Comparison of ENCODE assay signal across 8 cellular contexts in the genomic region with DNA sequence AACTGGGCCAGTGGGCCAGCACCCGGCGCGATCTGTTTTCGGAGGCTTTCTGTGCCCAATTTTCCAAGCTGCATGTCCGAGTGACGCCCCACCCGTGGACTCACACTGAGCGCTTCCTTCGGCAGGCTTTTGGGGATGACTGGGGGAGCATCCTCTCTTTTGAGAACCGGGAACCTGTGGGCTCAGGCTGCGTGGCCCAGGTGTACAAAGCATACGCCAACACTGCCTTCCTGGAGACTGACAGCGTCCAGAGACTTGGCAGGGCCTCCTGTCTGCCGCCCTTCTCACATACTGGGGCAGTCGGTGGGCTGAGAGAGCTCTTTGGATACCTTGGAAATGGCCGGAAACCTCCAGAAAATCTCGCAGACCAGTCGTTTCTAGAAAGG. TPM values are rescaled to one million over a fixed set of nuclear protein-coding genes. Genes with fewer than 3 reads are reported as not detected.
DNase-seq lines count a peak whose midpoint lies in the region; ATAC-seq and TF ChIP-seq lines count a peak whose summit lies in the region.

No MANE protein-coding gene starts in this region.

- H3K27ac Mint-ChIP-seq in WTC11, result no peak overlapping the region

- no peaks in the 10 kb centered on the region for H3K27me3 ChIP-seq in gastrocnemius medialis

- no peak for TF ChIP-seq POLR2A in gastrocnemius medialis (IDR thresholded peaks at IDR 0.05)

- peak overlapping the region; percentile 76 for H3K4me3 Mint-ChIP-seq in WTC11

- POLR2A ChIA-PET in WTC11 (lab: Charles Lee), result interaction anchor here (0.5 to 0.6 kb wide), 2 partner anchors 158 to 159 kb away, joined by 3 read pairs; no protein-coding TSS in a partner anchor

- H3K36me3 Mint-ChIP-seq in WTC11, result no peaks in the 10 kb centered on the region; the same call in 1 of the 2 replicates

- peaks cover 0 to 1% of the 10 kb centered on the region in 2 donors for H3K36me3 ChIP-seq in gastrocnemius medialis

- intact Hi-C loops in Right ventricle myocardium superior (cut with DNase I), result loop anchor here (10.0 kb wide), 1 partner anchor 341 kb away; a partner anchor contains a TSS
- intact Hi-C loops in gastrocnemius medialis (cut with DNase I; ENCODE audit: low total_unique reads), result loop anchor here (2.0 to 10.0 kb wide), 3 partner anchors 23 to 861 kb away; a partner anchor contains a TSS

- H3K4me1 Mint-ChIP-seq in WTC11, result peaks cover 11% of the 10 kb centered on the region

- no peaks in the 10 kb centered on the region for H3K9me3 ChIP-seq in gastrocnemius medialis

- 0 out of 2 replicates have a peak, but pooled peaks cover 2% of the 10 kb centered on the region for H3K27me3 Mint-ChIP-seq in WTC11 (ENCODE audit: low read depth)

- H3K9me3 Mint-ChIP-seq in WTC11, result no peaks in the 10 kb centered on the region

- CTCF ChIA-PET in WTC11 (lab: Charles Lee), result interaction anchor here (1.2 to 3.4 kb wide), 8 partner anchors 13 to 341 kb away, joined by 3 to 21 read pairs (median 6); a partner anchor contains a TSS

- ATAC-seq in WTC11, result no peak; the same call in 1 of the 2 replicates
- peak; percentile 2 for ATAC-seq in Right ventricle myocardium superior (ENCODE audit: poor library complexity)
- ATAC-seq in gastrocnemius medialis, result no peak
- no peak for ATAC-seq in GM19452 (IDR thresholded peaks at IDR 0.05; ENCODE audit: unreplicated experiment)
- ATAC-seq in HG03342 (IDR thresholded peaks at IDR 0.05; ENCODE audit: unreplicated experiment), result no peak

- peaks cover 16 to 26% of the 10 kb centered on the region in 2 donors for H3K4me1 ChIP-seq in gastrocnemius medialis

- in situ Hi-C loops in gastrocnemius medialis (cut with MboI; ENCODE audit: low sequenced_read_pairs in 4 of 4), result no loop called here

- DNase-seq in WTC11 (ENCODE audit: low spot score) (no peak), Right ventricle myocardium superior (no peak), gastrocnemius medialis (no peak), NCI-H1436 treated with DMSO at 0.1 percent for 48 hours (lab: John Stamatoyannopoulos, UW) (no peak), cerebellar nuclear complex (lab: John Stamatoyannopoulos, UW) (no peak)

- no peak for TF ChIP-seq CTCF in WTC11 (IDR thresholded peaks at IDR 0.05)
- TF ChIP-seq CTCF in gastrocnemius medialis (IDR thresholded peaks at IDR 0.05 in 4 of 5, conservative IDR thresholded peaks at IDR 0.05 in 1 of 5), result no peak

- peak overlapping the region; percentile 73; the same call in 1 of the 2 replicates for H3K4me3 ChIP-seq in GM08714 (ENCODE audit: low read length)
- H3K4me3 ChIP-seq in gastrocnemius medialis, result peak overlapping the region; percentile 66 to 89 (median 75)

- H3K27ac ChIP-seq in gastrocnemius medialis, result peak overlapping the region; percentile 69 to 83 (median 76)

TF ChIP-seq in WTC11, 78 proteins besides CTCF, POLR2A, EP300 and RAD21:
- no peak for TF ChIP-seq ZNF317 (CRISPR knock-in tag; IDR thresholded peaks at IDR 0.05; ENCODE audit: borderline replicate concordance, low read depth)
- TF ChIP-seq, protein P1, sequence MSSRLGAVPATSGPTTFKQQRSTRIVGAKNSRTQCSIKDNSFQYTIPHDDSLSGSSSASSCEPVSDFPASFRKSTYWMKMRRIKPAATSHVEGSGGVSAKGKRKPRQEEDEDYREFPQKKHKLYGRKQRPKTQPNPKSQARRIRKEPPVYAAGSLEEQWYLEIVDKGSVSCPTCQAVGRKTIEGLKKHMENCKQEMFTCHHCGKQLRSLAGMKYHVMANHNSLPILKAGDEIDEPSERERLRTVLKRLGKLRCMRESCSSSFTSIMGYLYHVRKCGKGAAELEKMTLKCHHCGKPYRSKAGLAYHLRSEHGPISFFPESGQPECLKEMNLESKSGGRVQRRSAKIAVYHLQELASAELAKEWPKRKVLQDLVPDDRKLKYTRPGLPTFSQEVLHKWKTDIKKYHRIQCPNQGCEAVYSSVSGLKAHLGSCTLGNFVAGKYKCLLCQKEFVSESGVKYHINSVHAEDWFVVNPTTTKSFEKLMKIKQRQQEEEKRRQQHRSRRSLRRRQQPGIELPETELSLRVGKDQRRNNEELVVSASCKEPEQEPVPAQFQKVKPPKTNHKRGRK (CRISPR knock-in tag; IDR thresholded peaks at IDR 0.05; ENCODE audit: borderline replicate concordance), result no peak
- TF ChIP-seq NFATC4 (CRISPR knock-in tag; IDR thresholded peaks at IDR 0.05), result no peak
- TF ChIP-seq, protein P2, sequence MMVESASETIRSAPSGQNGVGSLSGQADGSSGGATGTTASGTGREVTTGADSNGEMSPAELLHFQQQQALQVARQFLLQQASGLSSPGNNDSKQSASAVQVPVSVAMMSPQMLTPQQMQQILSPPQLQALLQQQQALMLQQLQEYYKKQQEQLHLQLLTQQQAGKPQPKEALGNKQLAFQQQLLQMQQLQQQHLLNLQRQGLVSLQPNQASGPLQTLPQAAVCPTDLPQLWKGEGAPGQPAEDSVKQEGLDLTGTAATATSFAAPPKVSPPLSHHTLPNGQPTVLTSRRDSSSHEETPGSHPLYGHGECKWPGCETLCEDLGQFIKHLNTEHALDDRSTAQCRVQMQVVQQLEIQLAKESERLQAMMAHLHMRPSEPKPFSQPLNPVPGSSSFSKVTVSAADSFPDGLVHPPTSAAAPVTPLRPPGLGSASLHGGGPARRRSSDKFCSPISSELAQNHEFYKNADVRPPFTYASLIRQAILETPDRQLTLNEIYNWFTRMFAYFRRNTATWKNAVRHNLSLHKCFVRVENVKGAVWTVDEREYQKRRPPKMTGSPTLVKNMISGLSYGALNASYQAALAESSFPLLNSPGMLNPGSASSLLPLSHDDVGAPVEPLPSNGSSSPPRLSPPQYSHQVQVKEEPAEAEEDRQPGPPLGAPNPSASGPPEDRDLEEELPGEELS (CRISPR knock-in tag; IDR thresholded peaks at IDR 0.05), result no peak
- TF ChIP-seq, protein P3, sequence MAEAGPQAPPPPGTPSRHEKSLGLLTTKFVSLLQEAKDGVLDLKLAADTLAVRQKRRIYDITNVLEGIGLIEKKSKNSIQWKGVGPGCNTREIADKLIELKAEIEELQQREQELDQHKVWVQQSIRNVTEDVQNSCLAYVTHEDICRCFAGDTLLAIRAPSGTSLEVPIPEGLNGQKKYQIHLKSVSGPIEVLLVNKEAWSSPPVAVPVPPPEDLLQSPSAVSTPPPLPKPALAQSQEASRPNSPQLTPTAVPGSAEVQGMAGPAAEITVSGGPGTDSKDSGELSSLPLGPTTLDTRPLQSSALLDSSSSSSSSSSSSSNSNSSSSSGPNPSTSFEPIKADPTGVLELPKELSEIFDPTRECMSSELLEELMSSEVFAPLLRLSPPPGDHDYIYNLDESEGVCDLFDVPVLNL (CRISPR knock-in tag; IDR thresholded peaks at IDR 0.05; ENCODE audit: borderline replicate concordance, low read depth), result no peak
- no peak for TF ChIP-seq CREB1 (CRISPR knock-in tag; IDR thresholded peaks at IDR 0.05)
- TF ChIP-seq TP53 (CRISPR knock-in tag; IDR thresholded peaks at IDR 0.05), result no peak
- TF ChIP-seq, protein P4, sequence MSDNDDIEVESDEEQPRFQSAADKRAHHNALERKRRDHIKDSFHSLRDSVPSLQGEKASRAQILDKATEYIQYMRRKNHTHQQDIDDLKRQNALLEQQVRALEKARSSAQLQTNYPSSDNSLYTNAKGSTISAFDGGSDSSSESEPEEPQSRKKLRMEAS (CRISPR knock-in tag; IDR thresholded peaks at IDR 0.05), result no peak
- no peak for TF ChIP-seq ZNF416 (CRISPR knock-in tag; IDR thresholded peaks at IDR 0.05)
- TF ChIP-seq, protein P5, sequence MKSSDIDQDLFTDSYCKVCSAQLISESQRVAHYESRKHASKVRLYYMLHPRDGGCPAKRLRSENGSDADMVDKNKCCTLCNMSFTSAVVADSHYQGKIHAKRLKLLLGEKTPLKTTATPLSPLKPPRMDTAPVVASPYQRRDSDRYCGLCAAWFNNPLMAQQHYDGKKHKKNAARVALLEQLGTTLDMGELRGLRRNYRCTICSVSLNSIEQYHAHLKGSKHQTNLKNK (CRISPR knock-in tag; IDR thresholded peaks at IDR 0.05), result no peak

RNA-seq across cellular contexts. Expression of a gene that starts 1.0 kb away (rescaled TPM):
- total RNA-seq in WTC11 (2021) (10.1 to 12.7 TPM (median 12.0 TPM) in 3 replicates), Right ventricle myocardium superior (9.2 TPM), gastrocnemius medialis (10 to 100 TPM; 19.7 to 27.2 (median 23.3) TPM)

RNA-seq across cellular contexts. Expression of a gene that starts 22.7 kb away (rescaled TPM):
- total RNA-seq in WTC11 (2021) (152 to 170 TPM (median 162 TPM) in 3 replicates), Right ventricle myocardium superior (808 TPM), gastrocnemius medialis (100 to 1,000 TPM; 449 to 793 (median 538) TPM)

RNA-seq across cellular contexts. Expression of a gene that starts 33.1 kb away (rescaled TPM):
- total RNA-seq in WTC11 (2021), result 10.0 to 13.6 TPM (median 12.7 TPM) in 3 replicates
- 11.6 TPM for total RNA-seq in Right ventricle myocardium superior
- 1 to 10 TPM in 3 of 4 donors, under 1 TPM in 1; 0.73 to 2.6 (median 1.6) TPM for total RNA-seq in gastrocnemius medialis
